In the genomic region with DNA sequence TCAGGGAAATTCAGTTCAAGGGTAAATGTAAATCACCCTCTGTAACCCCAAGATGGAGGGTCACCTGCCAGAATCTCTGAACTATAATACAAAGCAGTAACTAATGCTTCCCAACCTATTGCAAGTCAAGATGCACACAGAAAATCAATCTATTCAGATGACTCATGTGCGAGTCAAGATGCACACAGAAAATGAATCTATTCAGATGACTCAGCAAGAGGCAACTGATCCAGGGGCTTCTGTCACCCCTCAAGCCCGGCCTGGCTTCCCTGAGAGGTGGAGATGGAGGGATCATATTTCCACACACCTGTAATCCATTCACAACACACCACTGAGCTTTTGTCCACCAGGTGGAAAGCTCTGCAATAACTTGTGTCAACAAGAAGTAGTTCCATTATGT, we compare ENCODE assay signal across 10 cellular contexts. TPM values are rescaled to one million over a fixed set of nuclear protein-coding genes. Genes with fewer than 3 reads are reported as not detected.
A peak's percentile ranks its signal among the peaks of the same experiment; 100 is the strongest.
DNase-seq lines count a peak whose midpoint lies in the region; ATAC-seq, FAIRE-seq and TF ChIP-seq lines count a peak whose summit lies in the region.
"Had no signal": no experiment of that assay in that cellular context is flagged by ENCODE, and none has a peak within 500 bp of the region (broad histone marks: within the 10 kb centered on the region; RNA-seq: fewer than 3 reads in every experiment).

No MANE protein-coding gene starts in this region.

- no peak overlapping the region for H3K27ac ChIP-seq in HEK293 (ENCODE audit: extremely low read depth, low read depth, low read length)
- H3K27ac ChIP-seq: SJCRH30 had no signal

- ATAC-seq in HG03095 (IDR thresholded peaks at IDR 0.05; ENCODE audit: unreplicated experiment): no peak

- CTCF ChIA-PET in HEK293 (lab: Yijun Ruan, JAX): no interaction called here

- H3K36me3 ChIP-seq in HEK293 (ENCODE audit: control insufficient read depth in 2 of 2, insufficient read depth in 1 of 2, low read length in 2 of 2): no peaks in the 10 kb centered on the region
- H3K36me3 ChIP-seq in bronchial epithelial cell (ENCODE audit: control insufficient read depth, insufficient read depth, low read length): no peaks in the 10 kb centered on the region
- H3K36me3 ChIP-seq: SJCRH30 had no signal

- POLR2A ChIA-PET in HEK293 (lab: Yijun Ruan, JAX): no interaction called here

- TF ChIP-seq CTCF in HEK293 (tag by site-specific recombination; IDR thresholded peaks at IDR 0.05): no peak
- no peak for TF ChIP-seq CTCF in bronchial epithelial cell (IDR thresholded peaks at IDR 0.05; ENCODE audit: insufficient read depth, low read length, severe bottlenecking)

- no peak for FAIRE-seq in bronchial epithelial cell (lab: Jason Lieb, UNC)

- no peaks in the 10 kb centered on the region for H3K4me1 ChIP-seq in HEK293 (ENCODE audit: control insufficient read depth, insufficient read depth, low read length)
- H3K4me1 ChIP-seq: SJCRH30 had no signal

- no peaks in the 10 kb centered on the region for H3K27me3 ChIP-seq in bronchial epithelial cell (ENCODE audit: control insufficient read depth, insufficient read depth, low read length)
- H3K27me3 ChIP-seq: SJCRH30 had no signal

- no peaks in the 10 kb centered on the region for H3K9me3 ChIP-seq in HEK293 (ENCODE audit: control insufficient read depth, insufficient read depth, low read depth, low read length)
- H3K9me3 ChIP-seq: SJCRH30 had no signal

- no peak overlapping the region for H3K4me3 ChIP-seq in HEK293 (ENCODE audit: low read depth, low read length)
- H3K4me3 ChIP-seq in bronchial epithelial cell (ENCODE audit: low read depth, low read length): no peak overlapping the region
- H3K4me3 ChIP-seq: SJCRH30 had no signal

- DNase-seq in COLO668 (lab: John Stamatoyannopoulos, UW; ENCODE audit: unreplicated experiment) (peak; percentile 95), NCI-H510A treated with DMSO at 0.1 percent for 48 hours (lab: John Stamatoyannopoulos, UW) (peak; percentile 92), bronchial epithelial cell (ENCODE audit: low read depth) (peak; percentile 78), superior temporal gyrus (ENCODE audit: extremely low spot score) (no peak), cortex of kidney (lab: John Stamatoyannopoulos, UW) (no peak), OCI-M2 (lab: John Stamatoyannopoulos, UW; ENCODE audit: unreplicated experiment) (no peak)
- DNase-seq: nucleus accumbens, SJCRH30 had no signal

TF ChIP-seq in HEK293, 187 proteins besides CTCF, POLR2A, EP300 and RAD21:
- TF ChIP-seq ZNF621 (tag by site-specific recombination; IDR thresholded peaks at IDR 0.05) (no peak), ZNF660 (tag by site-specific recombination; IDR thresholded peaks at IDR 0.05) (0 out of 2 replicates have a peak, but pooled peaks have one; percentile 19), SP7 (tag by site-specific recombination; IDR thresholded peaks at IDR 0.05) (0 out of 2 replicates have a peak, but pooled peaks have one; percentile 13)
- TF ChIP-seq, protein P1, sequence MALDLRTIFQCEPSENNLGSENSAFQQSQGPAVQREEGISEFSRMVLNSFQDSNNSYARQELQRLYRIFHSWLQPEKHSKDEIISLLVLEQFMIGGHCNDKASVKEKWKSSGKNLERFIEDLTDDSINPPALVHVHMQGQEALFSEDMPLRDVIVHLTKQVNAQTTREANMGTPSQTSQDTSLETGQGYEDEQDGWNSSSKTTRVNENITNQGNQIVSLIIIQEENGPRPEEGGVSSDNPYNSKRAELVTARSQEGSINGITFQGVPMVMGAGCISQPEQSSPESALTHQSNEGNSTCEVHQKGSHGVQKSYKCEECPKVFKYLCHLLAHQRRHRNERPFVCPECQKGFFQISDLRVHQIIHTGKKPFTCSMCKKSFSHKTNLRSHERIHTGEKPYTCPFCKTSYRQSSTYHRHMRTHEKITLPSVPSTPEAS (tag by site-specific recombination; IDR thresholded peaks at IDR 0.05): no peak
- TF ChIP-seq, protein P2, sequence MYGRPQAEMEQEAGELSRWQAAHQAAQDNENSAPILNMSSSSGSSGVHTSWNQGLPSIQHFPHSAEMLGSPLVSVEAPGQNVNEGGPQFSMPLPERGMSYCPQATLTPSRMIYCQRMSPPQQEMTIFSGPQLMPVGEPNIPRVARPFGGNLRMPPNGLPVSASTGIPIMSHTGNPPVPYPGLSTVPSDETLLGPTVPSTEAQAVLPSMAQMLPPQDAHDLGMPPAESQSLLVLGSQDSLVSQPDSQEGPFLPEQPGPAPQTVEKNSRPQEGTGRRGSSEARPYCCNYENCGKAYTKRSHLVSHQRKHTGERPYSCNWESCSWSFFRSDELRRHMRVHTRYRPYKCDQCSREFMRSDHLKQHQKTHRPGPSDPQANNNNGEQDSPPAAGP (tag by site-specific recombination; IDR thresholded peaks at IDR 0.05): no peak
- TF ChIP-seq, protein P3, sequence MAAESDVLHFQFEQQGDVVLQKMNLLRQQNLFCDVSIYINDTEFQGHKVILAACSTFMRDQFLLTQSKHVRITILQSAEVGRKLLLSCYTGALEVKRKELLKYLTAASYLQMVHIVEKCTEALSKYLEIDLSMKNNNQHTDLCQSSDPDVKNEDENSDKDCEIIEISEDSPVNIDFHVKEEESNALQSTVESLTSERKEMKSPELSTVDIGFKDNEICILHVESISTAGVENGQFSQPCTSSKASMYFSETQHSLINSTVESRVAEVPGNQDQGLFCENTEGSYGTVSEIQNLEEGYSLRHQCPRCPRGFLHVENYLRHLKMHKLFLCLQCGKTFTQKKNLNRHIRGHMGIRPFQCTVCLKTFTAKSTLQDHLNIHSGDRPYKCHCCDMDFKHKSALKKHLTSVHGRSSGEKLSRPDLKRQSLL (tag by site-specific recombination; IDR thresholded peaks at IDR 0.05): no peak
- TF ChIP-seq, protein P4, sequence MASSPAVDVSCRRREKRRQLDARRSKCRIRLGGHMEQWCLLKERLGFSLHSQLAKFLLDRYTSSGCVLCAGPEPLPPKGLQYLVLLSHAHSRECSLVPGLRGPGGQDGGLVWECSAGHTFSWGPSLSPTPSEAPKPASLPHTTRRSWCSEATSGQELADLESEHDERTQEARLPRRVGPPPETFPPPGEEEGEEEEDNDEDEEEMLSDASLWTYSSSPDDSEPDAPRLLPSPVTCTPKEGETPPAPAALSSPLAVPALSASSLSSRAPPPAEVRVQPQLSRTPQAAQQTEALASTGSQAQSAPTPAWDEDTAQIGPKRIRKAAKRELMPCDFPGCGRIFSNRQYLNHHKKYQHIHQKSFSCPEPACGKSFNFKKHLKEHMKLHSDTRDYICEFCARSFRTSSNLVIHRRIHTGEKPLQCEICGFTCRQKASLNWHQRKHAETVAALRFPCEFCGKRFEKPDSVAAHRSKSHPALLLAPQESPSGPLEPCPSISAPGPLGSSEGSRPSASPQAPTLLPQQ (tag by site-specific recombination; IDR thresholded peaks at IDR 0.05): 0 out of 2 replicates have a peak, but pooled peaks have one; percentile 14
- TF ChIP-seq, protein P5, sequence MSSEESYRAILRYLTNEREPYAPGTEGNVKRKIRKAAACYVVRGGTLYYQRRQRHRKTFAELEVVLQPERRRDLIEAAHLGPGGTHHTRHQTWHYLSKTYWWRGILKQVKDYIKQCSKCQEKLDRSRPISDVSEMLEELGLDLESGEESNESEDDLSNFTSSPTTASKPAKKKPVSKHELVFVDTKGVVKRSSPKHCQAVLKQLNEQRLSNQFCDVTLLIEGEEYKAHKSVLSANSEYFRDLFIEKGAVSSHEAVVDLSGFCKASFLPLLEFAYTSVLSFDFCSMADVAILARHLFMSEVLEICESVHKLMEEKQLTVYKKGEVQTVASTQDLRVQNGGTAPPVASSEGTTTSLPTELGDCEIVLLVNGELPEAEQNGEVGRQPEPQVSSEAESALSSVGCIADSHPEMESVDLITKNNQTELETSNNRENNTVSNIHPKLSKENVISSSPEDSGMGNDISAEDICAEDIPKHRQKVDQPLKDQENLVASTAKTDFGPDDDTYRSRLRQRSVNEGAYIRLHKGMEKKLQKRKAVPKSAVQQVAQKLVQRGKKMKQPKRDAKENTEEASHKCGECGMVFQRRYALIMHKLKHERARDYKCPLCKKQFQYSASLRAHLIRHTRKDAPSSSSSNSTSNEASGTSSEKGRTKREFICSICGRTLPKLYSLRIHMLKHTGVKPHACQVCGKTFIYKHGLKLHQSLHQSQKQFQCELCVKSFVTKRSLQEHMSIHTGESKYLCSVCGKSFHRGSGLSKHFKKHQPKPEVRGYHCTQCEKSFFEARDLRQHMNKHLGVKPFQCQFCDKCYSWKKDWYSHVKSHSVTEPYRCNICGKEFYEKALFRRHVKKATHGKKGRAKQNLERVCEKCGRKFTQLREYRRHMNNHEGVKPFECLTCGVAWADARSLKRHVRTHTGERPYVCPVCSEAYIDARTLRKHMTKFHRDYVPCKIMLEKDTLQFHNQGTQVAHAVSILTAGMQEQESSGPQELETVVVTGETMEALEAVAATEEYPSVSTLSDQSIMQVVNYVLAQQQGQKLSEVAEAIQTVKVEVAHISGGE (tag by site-specific recombination; conservative IDR thresholded peaks at IDR 0.05; ENCODE audit: low read depth): no peak

RNA-seq across cellular contexts. Expression of a gene that starts 17.4 kb away (rescaled TPM):
- under 0.01 and 0.26 TPM in 2 replicates for total RNA-seq in bronchial epithelial cell

Comparison
In these comparisons a context has a peak if more than half of its experiments do, and no peak if none do; other contexts are left out.
1. DNase-seq: peak in COLO668 (single experiment), NCI-H510A treated with DMSO at 0.1 percent for 48 hours (single experiment) and bronchial epithelial cell (single experiment); none in superior temporal gyrus (single experiment), cortex of kidney (single experiment) and OCI-M2 (single experiment).